Comparison of ENCODE assay signal across 33 cellular contexts in genomic region chr2:101053117-101053516, GRCh38.
"Had no signal": no experiment of that assay in that cellular context is flagged by ENCODE, and none has a peak within 500 bp of the region (broad histone marks: within the 10 kb centered on the region; RNA-seq: fewer than 3 reads in every experiment).

No MANE protein-coding gene starts in this region.

- H3K27ac ChIP-seq: adrenal gland, body of pancreas, cardiac muscle cell, coronary artery, dorsolateral prefrontal cortex, esophagus muscularis mucosa, foreskin keratinocyte, gastroesophageal sphincter, heart right ventricle had no signal

- H3K27me3 ChIP-seq: adrenal gland, body of pancreas, cardiac muscle cell, dorsolateral prefrontal cortex, esophagus muscularis mucosa, foreskin keratinocyte, gastroesophageal sphincter, heart right ventricle had no signal

- H3K9me3 Mint-ChIP-seq: activated CD4-positive, alpha-beta memory T cell treated with anti-CD3 and anti-CD28 coated beads for 36 hours; activated CD4-positive, alpha-beta T cell treated with anti-CD3 and anti-CD28 coated beads, Interleukin-2, amount 10 ng/mL, durations not matched to agents 24 days and 14 days; activated naive CD4-positive, alpha-beta T cell treated with anti-CD3 and anti-CD28 coated beads for 36 hours; activated naive CD4-positive, alpha-beta T cell treated with anti-CD3 and anti-CD28 coated beads, Interleukin-2, amount 50 U/mL, for 24 hours; activated naive CD8-positive, alpha-beta T cell treated with anti-CD3 and anti-CD28 coated beads for 36 hours; activated naive CD8-positive, alpha-beta T cell treated with anti-CD3 and anti-CD28 coated beads, Interleukin-2, amount 50 U/mL, for 24 hours; activated T-helper 1 cell treated with anti-CD3 and anti-CD28 coated beads, Interleukin-12 subunit alpha, Interleukin-12 subunit beta, Interleukin-2, Interleukin-4 antibody, amounts not matched to agents 30 ng/mL and 10 ng/mL and 1 ng/mL, durations not matched to agents 14 hours and 24 hours and 36 hours; activated T-helper 2 cell treated with anti-CD3 and anti-CD28 coated beads, Interferon-gamma antibody, Interleukin-2, Interleukin-4, amounts not matched to agents 10 μg/mL and 5 μg/mL and 100 μg/mL, durations not matched to agents 14 hours and 24 hours and 36 hours; central memory CD8-positive, alpha-beta T cell; dendritic cell treated with granulocyte-macrophage colony-stimulating factor and Interleukin-4, amounts not matched to agents 40 ng/mL and 50 ng/mL, for 4 days had no signal

- H3K36me3 Mint-ChIP-seq: activated CD4-positive, alpha-beta memory T cell treated with anti-CD3 and anti-CD28 coated beads for 36 hours; activated CD8-positive, alpha-beta memory T cell treated with anti-CD3 and anti-CD28 coated beads, Interleukin-2, amount 10 ng/mL, durations not matched to agents 7 days and 5 days; activated naive CD4-positive, alpha-beta T cell treated with anti-CD3 and anti-CD28 coated beads, Interleukin-2, amount 50 U/mL, for 24 hours; activated naive CD8-positive, alpha-beta T cell treated with anti-CD3 and anti-CD28 coated beads for 36 hours had no signal

- ATAC-seq: activated CD4-positive, alpha-beta T cell treated with anti-CD3 and anti-CD28 coated beads for 36 hours; activated CD8-positive, alpha-beta memory T cell treated with anti-CD3 and anti-CD28 coated beads, Interleukin-2, amount 10 ng/mL, durations not matched to agents 7 days and 5 days; activated CD8-positive, alpha-beta T cell treated with anti-CD3 and anti-CD28 coated beads, Interleukin-2, amount 10 ng/mL, durations not matched to agents 7 days and 5 days; activated naive CD8-positive, alpha-beta T cell treated with anti-CD3 and anti-CD28 coated beads, Interleukin-2, amount 50 U/mL, for 24 hours; body of pancreas; foreskin keratinocyte; gastroesophageal sphincter had no signal

- H3K4me1 ChIP-seq: adrenal gland had no signal

- DNase-seq: activated CD4-positive, alpha-beta memory T cell treated with anti-CD3 and anti-CD28 coated beads for 36 hours; activated CD4-positive, alpha-beta T cell treated with anti-CD3 and anti-CD28 coated beads for 36 hours; activated CD4-positive, alpha-beta T cell treated with anti-CD3 and anti-CD28 coated beads, Interleukin-2, amount 10 ng/mL, durations not matched to agents 24 days and 14 days; activated CD4-positive, CD25-positive, alpha-beta regulatory T cell; activated CD4-positive, CD25-positive, alpha-beta regulatory T cell treated with anti-CD3 and anti-CD28 coated beads, Interleukin-2, amount 50 U/mL, for 72 hours; activated CD8-positive, alpha-beta memory T cell treated with anti-CD3 and anti-CD28 coated beads, Interleukin-2, amount 10 ng/mL, durations not matched to agents 7 days and 5 days; activated CD8-positive, alpha-beta memory T cell treated with anti-CD3 and anti-CD28 coated beads, Interleukin-2, amount 50 U/mL, for 4 hours; activated CD8-positive, alpha-beta T cell treated with anti-CD3 and anti-CD28 coated beads, Interleukin-2, amount 10 ng/mL, durations not matched to agents 7 days and 5 days; activated effector memory CD4-positive, alpha-beta T cell treated with anti-CD3 and anti-CD28 coated beads, Interleukin-2, amount 50 U/mL, for 16 hours; activated naive CD4-positive, alpha-beta T cell treated with anti-CD3 and anti-CD28 coated beads for 36 hours; activated naive CD8-positive, alpha-beta T cell treated with anti-CD3 and anti-CD28 coated beads for 36 hours; activated naive CD8-positive, alpha-beta T cell treated with anti-CD3 and anti-CD28 coated beads, Interleukin-2, amount 50 U/mL, for 24 hours; activated T-cell treated with anti-CD3 and anti-CD28 coated beads, Interleukin-2, amount 50 U/mL, for 1 hour; activated T-cell treated with anti-CD3 and anti-CD28 coated beads, Interleukin-2, amount 50 U/mL, for 48 hours; adrenal gland; amygdala; aorta; body of pancreas; dorsolateral prefrontal cortex; effector memory CD4-positive, alpha-beta T cell; erythroblast; foreskin keratinocyte; heart right ventricle; T-helper 2 cell had no signal

- H3K9me3 ChIP-seq: adrenal gland, body of pancreas, esophagus muscularis mucosa, gastroesophageal sphincter had no signal

- H3K27ac Mint-ChIP-seq: activated CD4-positive, alpha-beta memory T cell treated with anti-CD3 and anti-CD28 coated beads for 36 hours; activated CD4-positive, alpha-beta T cell treated with anti-CD3 and anti-CD28 coated beads for 36 hours; activated CD4-positive, alpha-beta T cell treated with anti-CD3 and anti-CD28 coated beads, Interleukin-2, amount 10 ng/mL, durations not matched to agents 24 days and 14 days; activated CD8-positive, alpha-beta memory T cell treated with anti-CD3 and anti-CD28 coated beads, Interleukin-2, amount 10 ng/mL, durations not matched to agents 7 days and 5 days; activated CD8-positive, alpha-beta T cell treated with anti-CD3 and anti-CD28 coated beads, Interleukin-2, amount 10 ng/mL, durations not matched to agents 7 days and 5 days; activated naive CD4-positive, alpha-beta T cell treated with anti-CD3 and anti-CD28 coated beads for 36 hours; activated naive CD4-positive, alpha-beta T cell treated with anti-CD3 and anti-CD28 coated beads, Interleukin-2, amount 50 U/mL, for 24 hours; activated naive CD8-positive, alpha-beta T cell treated with anti-CD3 and anti-CD28 coated beads for 36 hours; activated naive CD8-positive, alpha-beta T cell treated with anti-CD3 and anti-CD28 coated beads, Interleukin-2, amount 50 U/mL, for 24 hours; activated T-helper 1 cell treated with anti-CD3 and anti-CD28 coated beads, Interleukin-12 subunit alpha, Interleukin-12 subunit beta, Interleukin-2, Interleukin-4 antibody, amounts not matched to agents 30 ng/mL and 10 ng/mL and 1 ng/mL, durations not matched to agents 14 hours and 24 hours and 36 hours; activated T-helper 2 cell treated with anti-CD3 and anti-CD28 coated beads, Interferon-gamma antibody, Interleukin-2, Interleukin-4, amounts not matched to agents 10 μg/mL and 5 μg/mL and 100 μg/mL, durations not matched to agents 14 hours and 24 hours and 36 hours; dendritic cell treated with granulocyte-macrophage colony-stimulating factor and Interleukin-4, amounts not matched to agents 40 ng/mL and 50 ng/mL, for 4 days had no signal

- H3K27me3 Mint-ChIP-seq: activated CD4-positive, alpha-beta memory T cell treated with anti-CD3 and anti-CD28 coated beads for 36 hours; activated CD4-positive, alpha-beta T cell treated with anti-CD3 and anti-CD28 coated beads for 36 hours; activated naive CD4-positive, alpha-beta T cell treated with anti-CD3 and anti-CD28 coated beads, Interleukin-2, amount 50 U/mL, for 24 hours; activated naive CD8-positive, alpha-beta T cell treated with anti-CD3 and anti-CD28 coated beads for 36 hours; activated naive CD8-positive, alpha-beta T cell treated with anti-CD3 and anti-CD28 coated beads, Interleukin-2, amount 50 U/mL, for 24 hours; central memory CD8-positive, alpha-beta T cell; dendritic cell treated with granulocyte-macrophage colony-stimulating factor and Interleukin-4, amounts not matched to agents 40 ng/mL and 50 ng/mL, for 4 days had no signal

- H3K4me1 Mint-ChIP-seq: activated CD4-positive, alpha-beta T cell treated with anti-CD3 and anti-CD28 coated beads for 36 hours; activated CD4-positive, alpha-beta T cell treated with anti-CD3 and anti-CD28 coated beads, Interleukin-2, amount 10 ng/mL, durations not matched to agents 24 days and 14 days; activated CD8-positive, alpha-beta memory T cell treated with anti-CD3 and anti-CD28 coated beads, Interleukin-2, amount 10 ng/mL, durations not matched to agents 7 days and 5 days; activated naive CD4-positive, alpha-beta T cell treated with anti-CD3 and anti-CD28 coated beads, Interleukin-2, amount 50 U/mL, for 24 hours; activated naive CD8-positive, alpha-beta T cell treated with anti-CD3 and anti-CD28 coated beads for 36 hours; activated naive CD8-positive, alpha-beta T cell treated with anti-CD3 and anti-CD28 coated beads, Interleukin-2, amount 50 U/mL, for 24 hours; central memory CD8-positive, alpha-beta T cell had no signal

- H3K4me3 Mint-ChIP-seq: activated CD4-positive, alpha-beta memory T cell treated with anti-CD3 and anti-CD28 coated beads for 36 hours; activated CD4-positive, alpha-beta T cell treated with anti-CD3 and anti-CD28 coated beads for 36 hours; activated CD4-positive, alpha-beta T cell treated with anti-CD3 and anti-CD28 coated beads, Interleukin-2, amount 10 ng/mL, durations not matched to agents 24 days and 14 days; activated CD8-positive, alpha-beta memory T cell treated with anti-CD3 and anti-CD28 coated beads, Interleukin-2, amount 10 ng/mL, durations not matched to agents 7 days and 5 days; activated CD8-positive, alpha-beta T cell treated with anti-CD3 and anti-CD28 coated beads, Interleukin-2, amount 10 ng/mL, durations not matched to agents 7 days and 5 days; activated naive CD4-positive, alpha-beta T cell treated with anti-CD3 and anti-CD28 coated beads for 36 hours; activated naive CD4-positive, alpha-beta T cell treated with anti-CD3 and anti-CD28 coated beads, Interleukin-2, amount 50 U/mL, for 24 hours; activated naive CD8-positive, alpha-beta T cell treated with anti-CD3 and anti-CD28 coated beads for 36 hours; activated naive CD8-positive, alpha-beta T cell treated with anti-CD3 and anti-CD28 coated beads, Interleukin-2, amount 50 U/mL, for 24 hours; activated T-helper 1 cell treated with anti-CD3 and anti-CD28 coated beads, Interleukin-12 subunit alpha, Interleukin-12 subunit beta, Interleukin-2, Interleukin-4 antibody, amounts not matched to agents 30 ng/mL and 10 ng/mL and 1 ng/mL, durations not matched to agents 14 hours and 24 hours and 36 hours; central memory CD8-positive, alpha-beta T cell; dendritic cell treated with granulocyte-macrophage colony-stimulating factor and Interleukin-4, amounts not matched to agents 40 ng/mL and 50 ng/mL, for 4 days had no signal

- H3K4me3 ChIP-seq: adrenal gland, body of pancreas, cardiac muscle cell, coronary artery, dorsolateral prefrontal cortex, esophagus muscularis mucosa, gastroesophageal sphincter, heart right ventricle had no signal
